ENCODE assay signal across 9 cellular contexts in genomic region chr1:68128157-68128556, GRCh38.
DNase-seq lines count a peak whose midpoint lies in the region; ATAC-seq, FAIRE-seq and TF ChIP-seq lines count a peak whose summit lies in the region.
"Had no signal": no experiment of that assay in that cellular context is flagged by ENCODE, and none has a peak within 500 bp of the region (broad histone marks: within the 10 kb centered on the region; RNA-seq: fewer than 3 reads in every experiment).

No MANE protein-coding gene starts in this region.

- H2BK15ac ChIP-seq in mesenchymal stem cell (ENCODE audit: low read depth, poor library complexity, severe bottlenecking) = no peak overlapping the region

- peak overlapping the region in 1 of 2 experiments; percentile 4 for H2BK12ac ChIP-seq in mesenchymal stem cell (ENCODE audit: low read length in 2 of 2)

- H3K27me3 Mint-ChIP-seq in astrocyte (ENCODE audit: low read depth, unreplicated experiment) = no peaks in the 10 kb centered on the region
- no peaks in the 10 kb centered on the region for H3K27me3 Mint-ChIP-seq in CD4-positive, alpha-beta T cell

- WGBS in mesenchymal stem cell = no CpG with 5 or more reads among the region's 1 CpG

- POLR2A ChIA-PET in CD4-positive, alpha-beta T cell (lab: Charles Lee) = no interaction called here

- H3K9me3 ChIP-seq in astrocyte (ENCODE audit: insufficient read depth, low read depth, low read length) (no peaks in the 10 kb centered on the region), mesenchymal stem cell (ENCODE audit: control insufficient read depth, low read length) (no peaks in the 10 kb centered on the region)
- H3K9me3 ChIP-seq in CD4-positive, alpha-beta T cell (ENCODE audit: control insufficient read depth, low read length) = no peaks in the 10 kb centered on the region

- H2AFZ ChIP-seq in astrocyte (ENCODE audit: low read depth, low read length) (no peak overlapping the region), mesenchymal stem cell (ENCODE audit: low read depth, low read length) (no peak overlapping the region)

- no peak overlapping the region for H3K9ac ChIP-seq in astrocyte (ENCODE audit: low read length)
- H3K9ac ChIP-seq in mesenchymal stem cell (ENCODE audit: low read length) = no peak overlapping the region

- peak overlapping the region in 1 of 2 experiments; percentile 90 for H3K23ac ChIP-seq in mesenchymal stem cell (ENCODE audit: low read length in 2 of 2)

- no peak overlapping the region for H3K14ac ChIP-seq in mesenchymal stem cell (ENCODE audit: low read length in 2 of 2)

- H2BK120ac ChIP-seq in mesenchymal stem cell (ENCODE audit: low read depth, low read length) = no peak overlapping the region

- H3K4me1 ChIP-seq in astrocyte (ENCODE audit: insufficient read depth, low read length) (peaks cover 13% of the 10 kb centered on the region), mesenchymal stem cell (ENCODE audit: control insufficient read depth, insufficient read depth, low read depth, low read length) (peaks cover 11% of the 10 kb centered on the region)

- no peak overlapping the region for H3K4me3 Mint-ChIP-seq in astrocyte (ENCODE audit: unreplicated experiment)
- H3K4me3 Mint-ChIP-seq in CD4-positive, alpha-beta T cell = no peak overlapping the region
- H3K4me3 Mint-ChIP-seq: activated T-helper 1 cell treated with anti-CD3 and anti-CD28 coated beads, Interleukin-12 subunit alpha, Interleukin-12 subunit beta, Interleukin-2, Interleukin-4 antibody, amounts not matched to agents 30 ng/mL and 10 ng/mL and 1 ng/mL, durations not matched to agents 14 hours and 24 hours and 36 hours had no signal

- no peaks in the 10 kb centered on the region for H3K9me3 Mint-ChIP-seq in astrocyte (ENCODE audit: unreplicated experiment)
- H3K9me3 Mint-ChIP-seq in CD4-positive, alpha-beta T cell = no peaks in the 10 kb centered on the region
- H3K9me3 Mint-ChIP-seq: activated T-helper 1 cell treated with anti-CD3 and anti-CD28 coated beads, Interleukin-12 subunit alpha, Interleukin-12 subunit beta, Interleukin-2, Interleukin-4 antibody, amounts not matched to agents 30 ng/mL and 10 ng/mL and 1 ng/mL, durations not matched to agents 14 hours and 24 hours and 36 hours had no signal

- H3K4me1 Mint-ChIP-seq in astrocyte (ENCODE audit: low read depth, unreplicated experiment) = peaks cover 16% of the 10 kb centered on the region
- H3K4me1 Mint-ChIP-seq in CD4-positive, alpha-beta T cell (ENCODE audit: low read depth) = no peaks in the 10 kb centered on the region

- H3K4ac ChIP-seq in mesenchymal stem cell (ENCODE audit: low read depth in 1 of 2, low read length in 2 of 2) = no peak overlapping the region

- peak overlapping the region; percentile 45 for H2AK5ac ChIP-seq in mesenchymal stem cell (ENCODE audit: low read length, severe bottlenecking)

- peaks cover 21% of the 10 kb centered on the region for H3K79me1 ChIP-seq in mesenchymal stem cell (replicated peaks; ENCODE audit: low read length, poor library complexity, severe bottlenecking)

- CTCF ChIA-PET in CD4-positive, alpha-beta T cell (lab: Charles Lee) = interaction anchor here (2.2 kb wide), 1 partner anchor 12 kb away, joined by 5 read pairs; no protein-coding TSS in a partner anchor

- no peak overlapping the region for H3K18ac ChIP-seq in mesenchymal stem cell (ENCODE audit: low read depth in 1 of 2, low read length in 2 of 2)

- intact Hi-C loops in CD4-positive, alpha-beta T cell (cut with DNase I, micrococcal nuclease) = loop anchor here in 1 of 2 experiments (10.0 kb wide), 1 partner anchor 1617 kb away; no protein-coding TSS in a partner anchor

- ATAC-seq in GM18870 (IDR thresholded peaks at IDR 0.05; ENCODE audit: unreplicated experiment) = peak; percentile 66
- peak; percentile 62 for ATAC-seq in HG02981 (IDR thresholded peaks at IDR 0.05; ENCODE audit: unreplicated experiment)
- ATAC-seq in CD4-positive, alpha-beta T cell (ENCODE audit: poor library complexity) = no peak

- H3K79me2 ChIP-seq in astrocyte (ENCODE audit: insufficient read depth, low read length) = no peaks in the 10 kb centered on the region

- H3K4me2 ChIP-seq in astrocyte (ENCODE audit: low read length) (peak overlapping the region; percentile 34), mesenchymal stem cell (ENCODE audit: low read length, poor library complexity, severe bottlenecking) (no peak overlapping the region)

- no peaks in the 10 kb centered on the region for H3K27me3 ChIP-seq in astrocyte (ENCODE audit: insufficient read depth, low read length)
- no peaks in the 10 kb centered on the region for H3K27me3 ChIP-seq in mesenchymal stem cell (ENCODE audit: control insufficient read depth in 1 of 2, insufficient read depth in 1 of 2, low read length in 2 of 2)
- no peaks in the 10 kb centered on the region for H3K27me3 ChIP-seq in CD4-positive, alpha-beta T cell (ENCODE audit: control insufficient read depth, insufficient read depth, low read length)

- peaks cover 64% of the 10 kb centered on the region for H3K36me3 ChIP-seq in astrocyte (ENCODE audit: insufficient read depth, low read length)
- H3K36me3 ChIP-seq in mesenchymal stem cell (ENCODE audit: control insufficient read depth in 1 of 2, insufficient read depth in 2 of 2, low read depth in 1 of 2, low read length in 2 of 2) = peaks cover 51 to 90% of the 10 kb centered on the region in 2 experiments

- H3K36me3 Mint-ChIP-seq in astrocyte (ENCODE audit: low read depth, unreplicated experiment) = peaks cover 17% of the 10 kb centered on the region
- no peaks in the 10 kb centered on the region for H3K36me3 Mint-ChIP-seq in CD4-positive, alpha-beta T cell (ENCODE audit: low read depth)

- H3K27ac Mint-ChIP-seq in astrocyte (ENCODE audit: unreplicated experiment) = peak overlapping the region; percentile 79
- H3K27ac Mint-ChIP-seq in CD4-positive, alpha-beta T cell = no peak overlapping the region
- H3K27ac Mint-ChIP-seq: activated T-helper 1 cell treated with anti-CD3 and anti-CD28 coated beads, Interleukin-12 subunit alpha, Interleukin-12 subunit beta, Interleukin-2, Interleukin-4 antibody, amounts not matched to agents 30 ng/mL and 10 ng/mL and 1 ng/mL, durations not matched to agents 14 hours and 24 hours and 36 hours had no signal

- DNase-seq in astrocyte (ENCODE audit: low read depth) = peak; percentile 90
- peak; percentile 62 for DNase-seq in mesenchymal stem cell
- no peak for DNase-seq in CD4-positive, alpha-beta T cell
- DNase-seq in RPMI8226 = no peak
- no peak for DNase-seq in activated naive CD4-positive, alpha-beta T cell treated with Interleukin-2 at 50 U/mL for 16 hours
- no peak for DNase-seq in coronary artery (ENCODE audit: low spot score)

- peak overlapping the region; percentile 25 for H3K27ac ChIP-seq in astrocyte (ENCODE audit: low read depth, low read length)
- no peak overlapping the region for H3K27ac ChIP-seq in mesenchymal stem cell (ENCODE audit: low read length, poor library complexity, severe bottlenecking)
- no peak overlapping the region for H3K27ac ChIP-seq in CD4-positive, alpha-beta T cell (ENCODE audit: low read depth, low read length)
- H3K27ac ChIP-seq in coronary artery = peak overlapping the region in 1 of 2 donors; percentile 53

- no peak overlapping the region for H2BK5ac ChIP-seq in mesenchymal stem cell (ENCODE audit: low read depth, low read length, poor library complexity, severe bottlenecking)

- no peak overlapping the region for H4K91ac ChIP-seq in mesenchymal stem cell (ENCODE audit: low read length)

- H3K4me3 ChIP-seq in astrocyte (ENCODE audit: insufficient read depth, low read depth, low read length) (no peak overlapping the region), mesenchymal stem cell (ENCODE audit: insufficient read depth in 1 of 2, low read depth in 1 of 2, low read length in 2 of 2) (no peak overlapping the region), coronary artery (no peak overlapping the region)

- FAIRE-seq in astrocyte (lab: Jason Lieb, UNC) = no peak

- peaks cover 5% of the 10 kb centered on the region for H4K20me1 ChIP-seq in astrocyte (ENCODE audit: insufficient read depth, low read length)

- TF ChIP-seq CTCF in astrocyte (IDR thresholded peaks at IDR 0.05; ENCODE audit: insufficient read depth, low read depth, low read length) (no peak), coronary artery (IDR thresholded peaks at IDR 0.05) (no peak)
- TF ChIP-seq CTCF in CD4-positive, alpha-beta T cell (IDR thresholded peaks at IDR 0.05) = no peak

- H4K8ac ChIP-seq in mesenchymal stem cell (ENCODE audit: low read length) = no peak overlapping the region

Comparison
In these comparisons a context has a peak if more than half of its experiments do, and no peak if none do; other contexts are left out.
1. DNase-seq: peak in astrocyte (single experiment) and mesenchymal stem cell (single experiment); none in CD4-positive, alpha-beta T cell (0 of 10), RPMI8226 (single experiment), activated naive CD4-positive, alpha-beta T cell treated with Interleukin-2 at 50 U/mL for 16 hours (single experiment) and coronary artery (single experiment).